In genomic region chr9:16726718-16727451, GRCh38 we compare ENCODE assay signal across 9 cellular contexts.
A peak's percentile ranks its signal among the peaks of the same experiment; 100 is the strongest.
DNase-seq lines count a peak whose midpoint lies in the region; ATAC-seq and TF ChIP-seq lines count a peak whose summit lies in the region.
"Had no signal": no experiment of that assay in that cellular context is flagged by ENCODE, and none has a peak within 500 bp of the region (broad histone marks: within the 10 kb centered on the region; RNA-seq: fewer than 3 reads in every experiment).

No MANE protein-coding gene starts in this region.

- intact Hi-C loops in Calu3 (cut with micrococcal nuclease; ENCODE audit: unreplicated experiment): loop anchor here (5.0 kb wide), 1 partner anchor 535 kb away; no protein-coding TSS in a partner anchor
- intact Hi-C loops in Right ventricle myocardium inferior (cut with DNase I): loop anchor here (5.0 kb wide), 1 partner anchor 140 kb away; no protein-coding TSS in a partner anchor

- DNase-seq in Calu3 (peak; percentile 51), LHCN-M2 (ENCODE audit: low read depth) (peak; percentile 86), Right ventricle myocardium inferior (ENCODE audit: missing footprints) (peak; percentile 88), occipital lobe (lab: John Stamatoyannopoulos, UW) (peak; percentile 33), GM10266 (ENCODE audit: extremely low spot score) (no peak)

- peaks cover 16% of the 10 kb centered on the region for H3K27me3 Mint-ChIP-seq in Calu3 (ENCODE audit: unreplicated experiment)
- peaks cover 30% of the 10 kb centered on the region for H3K27me3 Mint-ChIP-seq in activated naive CD8-positive, alpha-beta T cell

- CTCF ChIA-PET in Calu3 (lab: Charles Lee): no interaction called here

- ATAC-seq in Right ventricle myocardium inferior: peak; percentile 89
- ATAC-seq in GM21619 (IDR thresholded peaks at IDR 0.05; ENCODE audit: unreplicated experiment): no peak
- ATAC-seq in HG02870 (IDR thresholded peaks at IDR 0.05; ENCODE audit: unreplicated experiment): no peak
- ATAC-seq: K562 had no signal

- peak overlapping the region; percentile 87 for H3K4me3 Mint-ChIP-seq in Calu3 (ENCODE audit: low read depth, unreplicated experiment)
- peak overlapping the region; percentile 62 for H3K4me3 Mint-ChIP-seq in activated naive CD8-positive, alpha-beta T cell

- no peaks in the 10 kb centered on the region for H3K9me3 Mint-ChIP-seq in Calu3 (ENCODE audit: low read depth, unreplicated experiment)
- H3K9me3 Mint-ChIP-seq in activated naive CD8-positive, alpha-beta T cell (ENCODE audit: low read depth): no peaks in the 10 kb centered on the region

- peaks cover 8% of the 10 kb centered on the region for H3K4me1 Mint-ChIP-seq in Calu3 (ENCODE audit: low read depth, unreplicated experiment)
- peaks cover 11% of the 10 kb centered on the region for H3K4me1 Mint-ChIP-seq in activated naive CD8-positive, alpha-beta T cell (ENCODE audit: low read depth)

- BruUV-seq in Calu3 (replicated peaks; lab: Mats Ljungman, UMichigan): no TSS peak

- no peak for TF ChIP-seq CTCF in Calu3 (IDR thresholded peaks at IDR 0.05; ENCODE audit: unreplicated experiment)
- no peak for TF ChIP-seq CTCF in GM10266 (IDR thresholded peaks at IDR 0.05; ENCODE audit: control insufficient read depth, insufficient read depth, low read depth, missing control alignments)

- H3K27ac Mint-ChIP-seq in Calu3 (ENCODE audit: unreplicated experiment): no peak overlapping the region
- H3K27ac Mint-ChIP-seq in activated naive CD8-positive, alpha-beta T cell: no peak overlapping the region

- H3K36me3 Mint-ChIP-seq in Calu3 (ENCODE audit: insufficient read depth, unreplicated experiment): peaks cover 6% of the 10 kb centered on the region
- no peaks in the 10 kb centered on the region for H3K36me3 Mint-ChIP-seq in activated naive CD8-positive, alpha-beta T cell
